11 cellular contexts compared by ENCODE assay signal in the genomic region with DNA sequence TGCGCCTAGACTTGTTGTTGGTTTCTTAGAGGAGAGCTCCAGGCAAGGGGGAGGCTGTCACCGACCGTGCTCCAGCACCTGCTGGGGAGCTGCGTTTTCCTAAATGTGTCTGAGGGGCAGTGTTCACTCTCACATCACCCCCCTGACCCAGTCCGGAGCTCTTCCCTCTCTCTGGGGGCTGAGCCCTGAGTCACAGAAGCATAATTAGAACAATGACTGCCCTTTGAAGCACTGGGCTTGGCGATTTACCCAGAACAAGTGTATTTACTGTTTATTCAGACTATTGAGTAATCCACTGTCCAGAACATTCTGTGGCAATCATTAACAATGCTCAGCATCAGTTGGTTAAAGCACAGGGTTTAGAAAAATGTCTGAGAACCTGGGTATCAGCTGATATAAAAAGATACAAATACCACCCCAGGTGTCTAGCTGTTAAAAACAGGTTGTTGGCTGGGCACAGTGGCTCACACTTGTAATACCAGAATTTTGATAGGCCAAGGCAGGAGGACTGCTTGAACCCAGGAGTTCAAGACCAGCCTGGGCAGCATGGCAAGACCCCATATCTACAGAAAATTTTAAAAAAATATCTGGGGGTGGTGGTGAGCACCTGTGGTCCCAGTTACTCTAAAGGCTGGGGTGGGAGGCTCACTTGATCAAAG. TPM values are rescaled to one million over a fixed set of nuclear protein-coding genes. Genes with fewer than 3 reads are reported as not detected.
DNase-seq lines count a peak whose midpoint lies in the region; ATAC-seq and TF ChIP-seq lines count a peak whose summit lies in the region.
"Had no signal": no experiment of that assay in that cellular context is flagged by ENCODE, and none has a peak within 500 bp of the region (broad histone marks: within the 10 kb centered on the region; RNA-seq: fewer than 3 reads in every experiment).

No MANE protein-coding gene starts in this region.

- no peak overlapping the region for H2AFZ ChIP-seq in fibroblast of lung (ENCODE audit: low read length)

- POLR2A ChIA-PET in RWPE1 (lab: Yijun Ruan, JAX; ENCODE audit: low non-redundant PET) = no interaction called here

- H3K27me3 ChIP-seq in fibroblast of lung (ENCODE audit: control insufficient read depth, insufficient read depth, low read length) (no peaks in the 10 kb centered on the region), vagina (no peaks in the 10 kb centered on the region)

- H3K27me3 Mint-ChIP-seq in stimulated activated naive CD8-positive, alpha-beta T cell treated with anti-CD3 and anti-CD28 coated beads, Interleukin-15, amount 100 ng/mL, for 72 hours = peaks cover 17% of the 10 kb centered on the region

- no peaks in the 10 kb centered on the region for H3K36me3 ChIP-seq in fibroblast of lung (ENCODE audit: control insufficient read depth, insufficient read depth, low read length)
- H3K36me3 ChIP-seq in vagina = no peaks in the 10 kb centered on the region

- H3K9me3 ChIP-seq in fibroblast of lung (ENCODE audit: control insufficient read depth, insufficient read depth, low read depth, low read length) (no peaks in the 10 kb centered on the region), vagina (no peaks in the 10 kb centered on the region)

- H3K9me3 Mint-ChIP-seq in stimulated activated naive CD8-positive, alpha-beta T cell treated with anti-CD3 and anti-CD28 coated beads, Interleukin-15, amount 100 ng/mL, for 72 hours = no peaks in the 10 kb centered on the region
- H3K9me3 Mint-ChIP-seq: stimulated activated naive B cell treated with anti-CD40 and anti-IgM and Interleukin-4, amounts not matched to agents 10 μg/mL and 1 μg/mL and 100 μg/mL, for 72 hours had no signal

- CTCF ChIA-PET in RWPE1 (lab: Yijun Ruan, JAX) = no interaction called here

- DNase-seq in RWPE1 (ENCODE audit: low spot score) = no peak
- peak; percentile 66 to 92 for DNase-seq in fibroblast of lung (ENCODE audit: low read depth in 2 of 2)
- DNase-seq in medulla oblongata (ENCODE audit: extremely low spot score) = peak; percentile 97
- no peak for DNase-seq in vagina (ENCODE audit: extremely low spot score in 2 of 2)
- no peak for DNase-seq in NCI-H2196 (lab: John Stamatoyannopoulos, UW; ENCODE audit: unreplicated experiment)
- DNase-seq in stimulated activated CD8-positive, alpha-beta memory T cell treated with anti-CD3 and anti-CD28 coated beads, Interleukin-4, amount 100 ng/mL, for 48 hours = no peak
- DNase-seq in stimulated activated naive CD8-positive, alpha-beta T cell treated with anti-CD3 and anti-CD28 coated beads, Interleukin-15, amount 100 ng/mL, for 72 hours = no peak
- DNase-seq: NCI-H1417; stimulated activated naive B cell treated with anti-CD40 and anti-IgM and Interleukin-4, amounts not matched to agents 10 μg/mL and 1 μg/mL and 100 μg/mL, for 72 hours had no signal

- intact Hi-C loops in vagina (cut with DNase I) = no loop called here

- no peak overlapping the region for H3K4me2 ChIP-seq in fibroblast of lung (ENCODE audit: extremely low read depth, insufficient read depth, low read length)

- no peak overlapping the region for H3K4me3 Mint-ChIP-seq in stimulated activated naive CD8-positive, alpha-beta T cell treated with anti-CD3 and anti-CD28 coated beads, Interleukin-15, amount 100 ng/mL, for 72 hours
- H3K4me3 Mint-ChIP-seq: stimulated activated naive B cell treated with anti-CD40 and anti-IgM and Interleukin-4, amounts not matched to agents 10 μg/mL and 1 μg/mL and 100 μg/mL, for 72 hours had no signal

- no peak for ATAC-seq in stimulated activated naive CD8-positive, alpha-beta T cell treated with anti-CD3 and anti-CD28 coated beads, Interleukin-15, amount 100 ng/mL, for 72 hours
- ATAC-seq: stimulated activated naive B cell treated with anti-CD40 and anti-IgM and Interleukin-4, amounts not matched to agents 10 μg/mL and 1 μg/mL and 100 μg/mL, for 72 hours had no signal

- H3K4me1 Mint-ChIP-seq in stimulated activated naive CD8-positive, alpha-beta T cell treated with anti-CD3 and anti-CD28 coated beads, Interleukin-15, amount 100 ng/mL, for 72 hours = peaks cover 21% of the 10 kb centered on the region

- H3K4me1 ChIP-seq in fibroblast of lung (ENCODE audit: control insufficient read depth, extremely low read depth, insufficient read depth, low read length) (peaks cover 3% of the 10 kb centered on the region), vagina (peaks cover 13% of the 10 kb centered on the region)

- no peaks in the 10 kb centered on the region for H3K79me2 ChIP-seq in fibroblast of lung (ENCODE audit: control insufficient read depth, insufficient read depth, low read length)

- H3K9ac ChIP-seq in fibroblast of lung (ENCODE audit: insufficient read depth, low read length) = no peak overlapping the region

- TF ChIP-seq CTCF in RWPE1 (conservative IDR thresholded peaks at IDR 0.05; ENCODE audit: low read depth) = no peak
- TF ChIP-seq CTCF in fibroblast of lung (conservative IDR thresholded peaks at IDR 0.05 in 1 of 2, IDR thresholded peaks at IDR 0.05 in 1 of 2; ENCODE audit: low read depth in 1 of 2, low read length in 2 of 2) = no peak
- no peak for TF ChIP-seq CTCF in vagina (IDR thresholded peaks at IDR 0.05)

- H3K27ac Mint-ChIP-seq in stimulated activated naive CD8-positive, alpha-beta T cell treated with anti-CD3 and anti-CD28 coated beads, Interleukin-15, amount 100 ng/mL, for 72 hours = no peak overlapping the region
- H3K27ac Mint-ChIP-seq: progenitor cell of endocrine pancreas; stimulated activated naive B cell treated with anti-CD40 and anti-IgM and Interleukin-4, amounts not matched to agents 10 μg/mL and 1 μg/mL and 100 μg/mL, for 72 hours had no signal

- no peak for TF ChIP-seq POLR2A in vagina (IDR thresholded peaks at IDR 0.05)

- H4K20me1 ChIP-seq in fibroblast of lung (ENCODE audit: control insufficient read depth, extremely low read depth, insufficient read depth, low read length) = no peaks in the 10 kb centered on the region

- H3K27ac ChIP-seq in RWPE1 (peak overlapping the region; percentile 49; the same call in 1 of the 2 replicates), fibroblast of lung (ENCODE audit: insufficient read depth, low read length) (no peak overlapping the region), vagina (peak overlapping the region; percentile 37)
- H3K27ac ChIP-seq: SK-N-MC had no signal

- H3K4me3 ChIP-seq in fibroblast of lung (replicated peaks in 1 of 4; ENCODE audit: control extremely low read depth in 1 of 4, insufficient read depth in 1 of 4, low read depth in 3 of 4, low read length in 4 of 4) = no peak overlapping the region
- no peak overlapping the region for H3K4me3 ChIP-seq in vagina
- H3K4me3 ChIP-seq: SK-N-MC had no signal

RNA-seq across cellular contexts. Expression of a gene that starts 8.1 kb away (rescaled TPM):
- total RNA-seq in fibroblast of lung = 2.1 TPM in 2 replicates
- 1.3 and 2.3 TPM in 2 replicates for polyA plus RNA-seq in fibroblast of lung
- 0.87 and 1.4 TPM in 2 replicates for polyA plus RNA-seq in fibroblast of lung (2012)
- polyA minus RNA-seq in fibroblast of lung (ENCODE audit: low replicate concordance) = 3.8 TPM in 1 of 2 replicates, not detected in the other
- total RNA-seq in vagina = 12.5 TPM

RNA-seq across cellular contexts. Expression of a gene that starts 32.5 kb away (rescaled TPM):
- total RNA-seq in fibroblast of lung (51.7 and 63.7 TPM in 2 replicates), vagina (33.9 TPM)
- polyA plus RNA-seq in fibroblast of lung = 64.1 and 100 TPM in 2 replicates
- polyA plus RNA-seq in fibroblast of lung (2012) = 35.6 and 52.9 TPM in 2 replicates
- 1.9 and 4.0 TPM in 2 replicates for polyA minus RNA-seq in fibroblast of lung (ENCODE audit: low replicate concordance)

RNA-seq across cellular contexts. Expression of a gene that starts 35.4 kb away (rescaled TPM):
- total RNA-seq in fibroblast of lung (0.77 and 1.3 TPM in 2 replicates), vagina (0.98 TPM)
- 0.01 and 0.07 TPM in 2 replicates for polyA plus RNA-seq in fibroblast of lung
- not detected in 2 replicates for polyA plus RNA-seq in fibroblast of lung (2012)
- not detected in 2 replicates for polyA minus RNA-seq in fibroblast of lung (ENCODE audit: low replicate concordance)

Comparison
In these comparisons a context has a peak if more than half of its experiments do, and no peak if none do; other contexts are left out.
1. DNase-seq: peak in fibroblast of lung (2 of 2) and medulla oblongata (single experiment); none in RWPE1 (single experiment), vagina (0 of 2), NCI-H2196 (single experiment), stimulated activated CD8-positive, alpha-beta memory T cell treated with anti-CD3 and anti-CD28 coated beads, Interleukin-4, amount 100 ng/mL, for 48 hours (single experiment) and stimulated activated naive CD8-positive, alpha-beta T cell treated with anti-CD3 and anti-CD28 coated beads, Interleukin-15, amount 100 ng/mL, for 72 hours (0 of 2).